In the genomic region with DNA sequence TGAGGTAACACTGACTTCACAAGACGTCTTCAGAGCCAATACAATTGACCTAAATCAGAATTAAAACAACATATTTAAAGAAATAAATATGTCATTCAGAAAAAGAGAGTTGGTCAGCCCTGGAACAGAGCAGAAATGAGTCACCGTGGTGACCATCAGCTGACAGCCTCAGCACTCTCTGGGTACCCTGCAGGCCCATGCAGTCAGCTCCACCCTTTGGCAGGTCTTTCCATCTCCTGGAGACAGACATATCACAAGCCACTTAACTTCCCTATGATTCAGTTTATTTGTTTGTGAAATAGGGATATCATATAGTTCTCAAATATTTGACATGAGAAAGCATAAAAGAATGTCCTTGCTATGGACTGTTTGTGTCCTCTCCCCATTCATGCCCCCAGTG, we compare ENCODE assay signal across 15 cellular contexts.
DNase-seq lines count a peak whose midpoint lies in the region; ATAC-seq, FAIRE-seq and TF ChIP-seq lines count a peak whose summit lies in the region.
"Had no signal": no experiment of that assay in that cellular context is flagged by ENCODE, and none has a peak within 500 bp of the region (broad histone marks: within the 10 kb centered on the region; RNA-seq: fewer than 3 reads in every experiment).

No MANE protein-coding gene starts in this region.

- no peak overlapping the region for H3K4ac ChIP-seq in IMR-90 (ENCODE audit: low read depth, low read length)

- H3K9me3 ChIP-seq in IMR-90 (ENCODE audit: control insufficient read depth, insufficient read depth, low read length), result no peaks in the 10 kb centered on the region
- H3K9me3 ChIP-seq: suprapubic skin had no signal

- H3K79me1 ChIP-seq in IMR-90 (ENCODE audit: low read depth in 1 of 2, low read length in 2 of 2), result no peaks in the 10 kb centered on the region

- no peak for TF ChIP-seq POLR2A in IMR-90 (IDR thresholded peaks at IDR 0.05; ENCODE audit: low read depth, low read length)

- H2BK15ac ChIP-seq in IMR-90 (ENCODE audit: low read depth, low read length), result no peak overlapping the region

- H2BK5ac ChIP-seq in IMR-90 (ENCODE audit: low read depth, low read length, poor library complexity, severe bottlenecking), result no peak overlapping the region

- peak; percentile 52 for DNase-seq in DMS53 (lab: John Stamatoyannopoulos, UW)
- no peak for DNase-seq in DMS53 treated with DMSO at 0.1 percent for 48 hours (lab: John Stamatoyannopoulos, UW; ENCODE audit: unreplicated experiment)
- peak; percentile 6 for DNase-seq in IMR-90
- peak; percentile 47 for DNase-seq in dedifferentiated amniotic fluid mesenchymal stem cell (ENCODE audit: extremely low spot score)
- DNase-seq in urothelium cell line (ENCODE audit: low spot score), result peak; percentile 9
- DNase-seq in activated CD4-positive, alpha-beta memory T cell treated with anti-CD3 and anti-CD28 coated beads, Interleukin-2, amount 10 ng/mL, durations not matched to agents 7 days and 5 days, result no peak
- no peak for DNase-seq in left cardiac atrium
- DNase-seq: activated T-cell treated with anti-CD3 and anti-CD28 coated beads, Interleukin-2, amount 50 U/mL, for 24 hours; DMS153; NCI-H2227 treated with DMSO at 0.1 percent for 48 hours; retina; WERI-Rb-1 had no signal

- no peaks in the 10 kb centered on the region for H3K9me3 Mint-ChIP-seq in activated CD4-positive, alpha-beta memory T cell treated with anti-CD3 and anti-CD28 coated beads, Interleukin-2, amount 10 ng/mL, durations not matched to agents 7 days and 5 days
- H3K9me3 Mint-ChIP-seq: activated T-cell treated with anti-CD3 and anti-CD28 coated beads, Interleukin-2, amount 50 U/mL, for 24 hours had no signal

- CTCF ChIA-PET in IMR-90 (lab: Yijun Ruan, JAX), result interaction anchor here (1.4 kb wide), 1 partner anchor 9 kb away, joined by 3 read pairs; no protein-coding TSS in a partner anchor
- CTCF ChIA-PET in activated CD4-positive, alpha-beta memory T cell treated with anti-CD3 and anti-CD28 coated beads, Interleukin-2, amount 10 ng/mL, durations not matched to agents 7 days and 5 days (lab: Charles Lee), result no interaction called here

- no peak overlapping the region for H4K5ac ChIP-seq in IMR-90 (ENCODE audit: low read depth, low read length)

- H3K14ac ChIP-seq in IMR-90 (replicated peaks; ENCODE audit: low read depth, low read length), result no peak overlapping the region

- H2AK5ac ChIP-seq in IMR-90 (ENCODE audit: low read depth, low read length), result no peak overlapping the region

- 0 out of 2 replicates have a peak, but pooled peaks cover 1% of the 10 kb centered on the region for H3K4me1 ChIP-seq in IMR-90 (ENCODE audit: control insufficient read depth, insufficient read depth, low read length)
- H3K4me1 ChIP-seq: suprapubic skin had no signal

- H3K23ac ChIP-seq in IMR-90 (ENCODE audit: low read depth, low read length), result no peak overlapping the region

- H3K4me3 ChIP-seq in IMR-90 (ENCODE audit: insufficient read depth, low read depth, low read length), result no peak overlapping the region
- H3K4me3 ChIP-seq: suprapubic skin had no signal

- no peak overlapping the region for H2BK20ac ChIP-seq in IMR-90 (ENCODE audit: low read depth, low read length)

- intact Hi-C loops in IMR-90 (cut with micrococcal nuclease) (no loop called here), left cardiac atrium (cut with DNase I) (no loop called here)

- H3K18ac ChIP-seq in IMR-90 (ENCODE audit: low read depth, low read length), result no peak overlapping the region

- no peak for TF ChIP-seq RAD21 in IMR-90 (IDR thresholded peaks at IDR 0.05; ENCODE audit: low read length)

- ATAC-seq in IMR-90 (ENCODE audit: low read depth) (no peak), GM19324 (IDR thresholded peaks at IDR 0.05; ENCODE audit: low FRiP score, unreplicated experiment) (no peak), left cardiac atrium (no peak)

- no peak overlapping the region for H3K56ac ChIP-seq in IMR-90 (ENCODE audit: extremely low read depth, insufficient read depth, low read length)

- H3K27me3 Mint-ChIP-seq in activated CD4-positive, alpha-beta memory T cell treated with anti-CD3 and anti-CD28 coated beads, Interleukin-2, amount 10 ng/mL, durations not matched to agents 7 days and 5 days, result no peaks in the 10 kb centered on the region
- H3K27me3 Mint-ChIP-seq: activated T-cell treated with anti-CD3 and anti-CD28 coated beads, Interleukin-2, amount 50 U/mL, for 24 hours had no signal

- H3K36me3 Mint-ChIP-seq in activated CD4-positive, alpha-beta memory T cell treated with anti-CD3 and anti-CD28 coated beads, Interleukin-2, amount 10 ng/mL, durations not matched to agents 7 days and 5 days (ENCODE audit: low read depth), result no peaks in the 10 kb centered on the region

- H3K27ac ChIP-seq in IMR-90 (ENCODE audit: insufficient read depth, low read length), result no peak overlapping the region
- H3K27ac ChIP-seq: 22Rv1, suprapubic skin, WERI-Rb-1 had no signal

- BruUV-seq in IMR-90 (replicated peaks; lab: Mats Ljungman, UMichigan), result no TSS peak

- TF ChIP-seq CTCF in IMR-90 (conservative IDR thresholded peaks at IDR 0.05; ENCODE audit: low read depth, low read length), result no peak

- no peaks in the 10 kb centered on the region for H4K20me1 ChIP-seq in IMR-90 (ENCODE audit: insufficient read depth, low read length)

- no peak overlapping the region for H4K91ac ChIP-seq in IMR-90 (ENCODE audit: insufficient read depth, low read depth, low read length)

- no peak overlapping the region for H3K4me3 Mint-ChIP-seq in activated CD4-positive, alpha-beta memory T cell treated with anti-CD3 and anti-CD28 coated beads, Interleukin-2, amount 10 ng/mL, durations not matched to agents 7 days and 5 days
- H3K4me3 Mint-ChIP-seq: activated T-cell treated with anti-CD3 and anti-CD28 coated beads, Interleukin-2, amount 50 U/mL, for 24 hours had no signal

- no CpG with 5 or more reads among the region's 2 CpGs for WGBS in IMR-90 (ENCODE audit: extremely low coverage in 2 of 2, insufficient read length in 1 of 2), 2 experiments

- H2BK120ac ChIP-seq in IMR-90 (ENCODE audit: low read depth, low read length), result no peak overlapping the region

- dilution Hi-C loops in IMR-90 (cut with HindIII; ENCODE audit: low sequenced_read_pairs, unreplicated experiment), result no loop called here

- FAIRE-seq in urothelium cell line (lab: Jason Lieb, UNC), result no peak

- no peak overlapping the region for H4K8ac ChIP-seq in IMR-90 (ENCODE audit: low read depth in 2 of 2, low read length in 2 of 2)

- no peak overlapping the region for H2AFZ ChIP-seq in IMR-90 (replicated peaks; ENCODE audit: low read length, poor library complexity)

- H3K36me3 ChIP-seq in IMR-90 (ENCODE audit: control insufficient read depth, insufficient read depth, low read length), result no peaks in the 10 kb centered on the region
- H3K36me3 ChIP-seq: suprapubic skin, WERI-Rb-1 had no signal

- POLR2A ChIA-PET in IMR-90 (lab: Charles Lee; ENCODE audit: unreplicated experiment), result no interaction called here
- POLR2A ChIA-PET in activated CD4-positive, alpha-beta memory T cell treated with anti-CD3 and anti-CD28 coated beads, Interleukin-2, amount 10 ng/mL, durations not matched to agents 7 days and 5 days (lab: Charles Lee), result no interaction called here

- no peaks in the 10 kb centered on the region for H3K4me1 Mint-ChIP-seq in activated CD4-positive, alpha-beta memory T cell treated with anti-CD3 and anti-CD28 coated beads, Interleukin-2, amount 10 ng/mL, durations not matched to agents 7 days and 5 days

- H3K9me1 ChIP-seq in IMR-90 (ENCODE audit: insufficient read depth, low read length), result no peaks in the 10 kb centered on the region

- H3K27me3 ChIP-seq in IMR-90 (ENCODE audit: control insufficient read depth, insufficient read depth, low read length), result no peaks in the 10 kb centered on the region
- H3K27me3 ChIP-seq: suprapubic skin had no signal

- no peak overlapping the region for H3K4me2 ChIP-seq in IMR-90 (ENCODE audit: low read depth, low read length)

- no peak overlapping the region for H3K9ac ChIP-seq in IMR-90 (ENCODE audit: low read depth, low read length)

- no peak overlapping the region for H3K27ac Mint-ChIP-seq in activated CD4-positive, alpha-beta memory T cell treated with anti-CD3 and anti-CD28 coated beads, Interleukin-2, amount 10 ng/mL, durations not matched to agents 7 days and 5 days
- H3K27ac Mint-ChIP-seq: activated T-cell treated with anti-CD3 and anti-CD28 coated beads, Interleukin-2, amount 50 U/mL, for 24 hours had no signal

- in situ Hi-C loops in IMR-90 (cut with MboI; ENCODE audit: low sequenced_read_pairs), result no loop called here

- H2AK9ac ChIP-seq in IMR-90 (replicated peaks; ENCODE audit: low read depth, low read length, poor library complexity), result no peak overlapping the region

TF ChIP-seq in IMR-90, 13 proteins besides CTCF, POLR2A, EP300 and RAD21:
- TF ChIP-seq MAZ (IDR thresholded peaks at IDR 0.05; ENCODE audit: borderline replicate concordance, low read depth, low read length) (no peak), CEBPB (IDR thresholded peaks at IDR 0.05; ENCODE audit: low read depth, low read length) (no peak), RFX5 (IDR thresholded peaks at IDR 0.05; ENCODE audit: low read depth, low read length) (no peak)

Comparison
In these comparisons a context has a peak if more than half of its experiments do, and no peak if none do; other contexts are left out.
1. DNase-seq: peak in DMS53 (single experiment), IMR-90 (single experiment), dedifferentiated amniotic fluid mesenchymal stem cell (single experiment) and urothelium cell line (single experiment); none in DMS53 treated with DMSO at 0.1 percent for 48 hours (single experiment), activated CD4-positive, alpha-beta memory T cell treated with anti-CD3 and anti-CD28 coated beads, Interleukin-2, amount 10 ng/mL, durations not matched to agents 7 days and 5 days (single experiment) and left cardiac atrium (single experiment).